22 cellular contexts compared by ENCODE assay signal in the genomic region with DNA sequence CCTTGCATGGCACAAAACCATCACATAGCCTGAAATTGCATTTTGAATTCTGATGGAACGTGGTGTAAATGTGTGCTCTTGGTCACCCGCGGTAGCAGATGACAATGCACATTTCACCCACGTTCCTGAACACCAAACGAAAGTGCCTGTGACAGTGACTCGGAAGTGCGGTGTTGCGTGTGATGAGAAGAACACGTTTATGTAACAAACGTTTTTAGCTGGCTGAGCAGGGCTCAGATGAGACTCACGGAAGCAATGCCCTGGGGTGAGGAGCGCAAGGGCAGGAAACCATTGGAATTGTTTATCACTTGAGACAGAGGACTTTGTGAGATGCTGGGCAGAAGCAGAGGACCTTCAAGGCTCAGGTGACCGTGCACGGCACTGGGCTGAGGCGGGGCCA.
"Had no signal": no experiment of that assay in that cellular context is flagged by ENCODE, and none has a peak within 500 bp of the region (broad histone marks: within the 10 kb centered on the region; RNA-seq: fewer than 3 reads in every experiment).

No MANE protein-coding gene starts in this region.

- H3K27ac ChIP-seq: ascending aorta, brain microvascular endothelial cell, gastroesophageal sphincter, hepatocyte, right lobe of liver, transverse colon had no signal

- H3K4me1 Mint-ChIP-seq: activated B cell treated with CpG ODN at 0.5 μM for 24 hours had no signal

- H2AFZ ChIP-seq: hepatocyte had no signal

- H3K9me3 Mint-ChIP-seq: effector memory CD8-positive, alpha-beta T cell had no signal

- H3K27me3 Mint-ChIP-seq: activated CD8-positive, alpha-beta T cell treated with anti-CD3 and anti-CD28 coated beads for 36 hours; activated naive CD8-positive, alpha-beta T cell; naive thymus-derived CD8-positive, alpha-beta T cell had no signal

- ATAC-seq: activated CD8-positive, alpha-beta T cell treated with anti-CD3 and anti-CD28 coated beads for 36 hours; effector memory CD8-positive, alpha-beta T cell; gastroesophageal sphincter; left colon; naive thymus-derived CD8-positive, alpha-beta T cell; right lobe of liver had no signal

- H3K4me3 Mint-ChIP-seq: activated B cell treated with CpG ODN at 0.5 μM for 24 hours; activated CD8-positive, alpha-beta T cell treated with anti-CD3 and anti-CD28 coated beads for 36 hours; activated naive CD8-positive, alpha-beta T cell; effector memory CD8-positive, alpha-beta T cell; naive thymus-derived CD8-positive, alpha-beta T cell; T-helper 2 cell treated with Interferon-gamma antibody and Interleukin-4, amounts not matched to agents 5 μg/mL and 100 μg/mL, for 36 hours had no signal

- DNase-seq: activated B cell treated with CpG ODN at 0.5 μM for 24 hours; activated CD4-positive, alpha-beta T cell treated with anti-CD3 and anti-CD28 coated beads, Interleukin-2, amount 50 U/mL, for 1 hour; activated CD8-positive, alpha-beta T cell treated with anti-CD3 and anti-CD28 coated beads for 36 hours; activated effector memory CD4-positive, alpha-beta T cell treated with Interleukin-2 at 50 U/mL for 16 hours; activated naive CD4-positive, alpha-beta T cell treated with Interleukin-2 at 50 U/mL for 16 hours; brain microvascular endothelial cell; caudate nucleus; cortex of kidney; effector memory CD8-positive, alpha-beta T cell; erythroblast; left colon; naive thymus-derived CD8-positive, alpha-beta T cell; right lobe of liver; stimulated activated CD4-positive, alpha-beta T cell treated with anti-CD3 and anti-CD28 coated beads, Interleukin-2, amount 100 ng/mL, for 48 hours; stimulated activated naive CD4-positive, alpha-beta T cell treated with Interleukin-2 at 50 U/mL for 16 hours; transverse colon had no signal

- H3K4me2 ChIP-seq: hepatocyte had no signal

- H3K27ac Mint-ChIP-seq: activated B cell treated with CpG ODN at 0.5 μM for 24 hours; activated CD8-positive, alpha-beta T cell treated with anti-CD3 and anti-CD28 coated beads for 36 hours; activated naive CD8-positive, alpha-beta T cell; effector memory CD8-positive, alpha-beta T cell; naive thymus-derived CD8-positive, alpha-beta T cell; T-helper 2 cell treated with Interferon-gamma antibody and Interleukin-4, amounts not matched to agents 5 μg/mL and 100 μg/mL, for 36 hours had no signal

- H3K27me3 ChIP-seq: ascending aorta, brain microvascular endothelial cell, gastroesophageal sphincter, hepatocyte, right lobe of liver, transverse colon had no signal

- H3K4me3 ChIP-seq: ascending aorta, gastroesophageal sphincter, hepatocyte, right lobe of liver, transverse colon had no signal

- H3K4me1 ChIP-seq: ascending aorta, gastroesophageal sphincter, right lobe of liver, transverse colon had no signal

- FAIRE-seq: keratinocyte had no signal

- H3K36me3 ChIP-seq: ascending aorta, brain microvascular endothelial cell, gastroesophageal sphincter, right lobe of liver, transverse colon had no signal

- H3K79me2 ChIP-seq: hepatocyte had no signal

- H3K9me3 ChIP-seq: ascending aorta, gastroesophageal sphincter, right lobe of liver, transverse colon had no signal
